8 cellular contexts compared by ENCODE assay signal in genomic region chr11:95337175-95337957, GRCh38.
DNase-seq lines count a peak whose midpoint lies in the region; ATAC-seq and TF ChIP-seq lines count a peak whose summit lies in the region.

No MANE protein-coding gene starts in this region.

- no peak overlapping the region for H3K4me3 Mint-ChIP-seq in activated CD8-positive, alpha-beta T cell treated with anti-CD3 and anti-CD28 coated beads for 36 hours
- peak overlapping the region in 1 of 10 donors; percentile 47 for H3K4me3 Mint-ChIP-seq in naive thymus-derived CD8-positive, alpha-beta T cell

- H3K36me3 ChIP-seq in HUES64 (ENCODE audit: insufficient read depth, low read length) (no peaks in the 10 kb centered on the region), esophagus muscularis mucosa (no peaks in the 10 kb centered on the region), testis (ENCODE audit: low read depth, missing control alignments) (no peaks in the 10 kb centered on the region)

- H3K27ac ChIP-seq in HUES64 (ENCODE audit: low read depth, low read length) = peak overlapping the region; percentile 93
- peak overlapping the region; percentile 82 to 88 (median 86) for H3K27ac ChIP-seq in esophagus muscularis mucosa (replicated peaks in 1 of 4)
- peak overlapping the region; percentile 76 to 87 for H3K27ac ChIP-seq in testis

- DNase-seq in DMS 273 treated with DMSO at 0.1 percent for 48 hours (lab: John Stamatoyannopoulos, UW) = peak; percentile 87
- DNase-seq in activated CD8-positive, alpha-beta T cell treated with anti-CD3 and anti-CD28 coated beads for 36 hours = peak; percentile 65
- peak; percentile 92 for DNase-seq in esophagus muscularis mucosa (ENCODE audit: extremely low spot score)
- DNase-seq in naive thymus-derived CD8-positive, alpha-beta T cell = peak in 4 of 10 donors; percentile 12 to 28 (median 22)
- peak; percentile 43 for DNase-seq in testis
- no peak for DNase-seq in NCI-H748 treated with DMSO at 0.1 percent for 48 hours (lab: John Stamatoyannopoulos, UW)

- H3K9me3 ChIP-seq in HUES64 (ENCODE audit: insufficient read depth, low read depth, low read length) (no peaks in the 10 kb centered on the region), esophagus muscularis mucosa (no peaks in the 10 kb centered on the region), testis (no peaks in the 10 kb centered on the region)

- 29% methylated on average over 14 of the region's 14 CpGs for WGBS in HUES64
- 12% methylated on average over 14 of the region's 14 CpGs for WGBS in esophagus muscularis mucosa
- 38 to 43% methylated on average over 14 of the region's 14 CpGs for WGBS in testis, 2 donors

- H3K4me1 Mint-ChIP-seq in activated CD8-positive, alpha-beta T cell treated with anti-CD3 and anti-CD28 coated beads for 36 hours (ENCODE audit: low read depth) = peaks cover 6% of the 10 kb centered on the region
- H3K4me1 Mint-ChIP-seq in naive thymus-derived CD8-positive, alpha-beta T cell = peaks cover 0 to 5% (median under 1%) of the 10 kb centered on the region in 4 donors

- H3K27me3 ChIP-seq in HUES64 (ENCODE audit: insufficient read depth, low read length) (no peaks in the 10 kb centered on the region), esophagus muscularis mucosa (no peaks in the 10 kb centered on the region), testis (no peaks in the 10 kb centered on the region)

- no peaks in the 10 kb centered on the region for H3K36me3 Mint-ChIP-seq in activated CD8-positive, alpha-beta T cell treated with anti-CD3 and anti-CD28 coated beads for 36 hours (ENCODE audit: low read depth)
- H3K36me3 Mint-ChIP-seq in naive thymus-derived CD8-positive, alpha-beta T cell = no peaks in the 10 kb centered on the region

- no peak for TF ChIP-seq CTCF in activated CD8-positive, alpha-beta T cell treated with anti-CD3 and anti-CD28 coated beads for 36 hours (IDR thresholded peaks at IDR 0.05)
- no peak for TF ChIP-seq CTCF in esophagus muscularis mucosa (IDR thresholded peaks at IDR 0.05)
- no peak for TF ChIP-seq CTCF in testis (IDR thresholded peaks at IDR 0.05)

- POLR2A ChIA-PET in activated CD8-positive, alpha-beta T cell treated with anti-CD3 and anti-CD28 coated beads for 36 hours (lab: Charles Lee) = interaction anchor here (1.2 to 1.5 kb wide), 2 partner anchors 21 to 182 kb away, joined by 3 to 4 read pairs; no protein-coding TSS in a partner anchor
- POLR2A ChIA-PET in naive thymus-derived CD8-positive, alpha-beta T cell (lab: Charles Lee) = interaction anchor here (0.6 to 1.0 kb wide), 2 partner anchors 108 to 664 kb away, joined by 3 read pairs; no protein-coding TSS in a partner anchor

- ATAC-seq in GM21423 (IDR thresholded peaks at IDR 0.05; ENCODE audit: unreplicated experiment) = peak; percentile 91
- peak; percentile 83 for ATAC-seq in activated CD8-positive, alpha-beta T cell treated with anti-CD3 and anti-CD28 coated beads for 36 hours
- peak; percentile 65 to 72 for ATAC-seq in naive thymus-derived CD8-positive, alpha-beta T cell

- CTCF ChIA-PET in activated CD8-positive, alpha-beta T cell treated with anti-CD3 and anti-CD28 coated beads for 36 hours (lab: Charles Lee) = interaction anchor here (0.6 to 1.1 kb wide), 4 partner anchors 106 to 427 kb away, joined by 3 read pairs; partner anchors contain the start of gene SESN3

- TF ChIP-seq POLR2A in esophagus muscularis mucosa (IDR thresholded peaks at IDR 0.05; ENCODE audit: low read depth) = no peak
- TF ChIP-seq POLR2A in testis (IDR thresholded peaks at IDR 0.05) = no peak

- peak overlapping the region; percentile 0; the same call in 1 of the 2 replicates for H3K4me3 ChIP-seq in HUES64 (ENCODE audit: low read length)
- H3K4me3 ChIP-seq in esophagus muscularis mucosa = peak overlapping the region; percentile 13 to 32 (median 25)
- no peak overlapping the region for H3K4me3 ChIP-seq in testis

- H3K27ac Mint-ChIP-seq in activated CD8-positive, alpha-beta T cell treated with anti-CD3 and anti-CD28 coated beads for 36 hours = no peak overlapping the region
- H3K27ac Mint-ChIP-seq in naive thymus-derived CD8-positive, alpha-beta T cell = no peak overlapping the region

- no peaks in the 10 kb centered on the region for H3K27me3 Mint-ChIP-seq in activated CD8-positive, alpha-beta T cell treated with anti-CD3 and anti-CD28 coated beads for 36 hours
- peaks cover 0 to 3% (median 0%) of the 10 kb centered on the region in 5 donors for H3K27me3 Mint-ChIP-seq in naive thymus-derived CD8-positive, alpha-beta T cell

- intact Hi-C loops in activated CD8-positive, alpha-beta T cell treated with anti-CD3 and anti-CD28 coated beads for 36 hours (cut with micrococcal nuclease) = no loop called here
- intact Hi-C loops in esophagus muscularis mucosa (cut with DNase I) = loop anchor here (5.0 to 10.0 kb wide), 3 partner anchors 177 to 365 kb away; no protein-coding TSS in a partner anchor
- intact Hi-C loops in testis (cut with DNase I; ENCODE audit: low total_unique reads) = no loop called here

- H3K9me3 Mint-ChIP-seq in activated CD8-positive, alpha-beta T cell treated with anti-CD3 and anti-CD28 coated beads for 36 hours = no peaks in the 10 kb centered on the region
- H3K9me3 Mint-ChIP-seq in naive thymus-derived CD8-positive, alpha-beta T cell = no peaks in the 10 kb centered on the region

- H3K4me1 ChIP-seq in HUES64 (ENCODE audit: insufficient read depth, low read length) (peaks cover 52% of the 10 kb centered on the region), esophagus muscularis mucosa (peaks cover 33 to 52% (median 43%) of the 10 kb centered on the region in 4 donors), testis (peaks cover 24% of the 10 kb centered on the region)

- no peak for TF ChIP-seq EP300 in esophagus muscularis mucosa (IDR thresholded peaks at IDR 0.05)

- 0 out of 2 replicates have a peak overlapping the region, but pooled peaks have one; percentile 22 for H3K9ac ChIP-seq in HUES64 (ENCODE audit: low read depth, low read length)

Comparison
In these comparisons a context has a peak if more than half of its experiments do, and no peak if none do; other contexts are left out.
1. H3K4me3 ChIP-seq: peak in HUES64 (single experiment) and esophagus muscularis mucosa (4 of 4); none in testis (0 of 2).
2. Peak in every context shown above with its lines, with median percentiles within 50 percentile points of each other: ATAC-seq and H3K27ac ChIP-seq.